In genomic region chr7:65006094-65006992, GRCh38 we compare ENCODE assay signal across 8 cellular contexts. TPM values are rescaled to one million over a fixed set of nuclear protein-coding genes. Genes with fewer than 3 reads are reported as not detected.
DNase-seq lines count a peak whose midpoint lies in the region; ATAC-seq lines count a peak whose summit lies in the region.

Gene ERV3-1, minus strand, starts transcription at chr7:65006687. Its CDS starts 13,661 bp downstream, at chr7:64993026.

- no peaks in the 10 kb centered on the region for H3K27me3 Mint-ChIP-seq in activated CD4-positive, alpha-beta T cell treated with anti-CD3 and anti-CD28 coated beads for 36 hours

- H3K9me3 Mint-ChIP-seq in activated CD4-positive, alpha-beta T cell treated with anti-CD3 and anti-CD28 coated beads for 36 hours (ENCODE audit: low read depth), result peaks cover 12% of the 10 kb centered on the region

- peak within 1 kb of the TSS; percentile 92 for H3K27ac Mint-ChIP-seq in activated CD4-positive, alpha-beta T cell treated with anti-CD3 and anti-CD28 coated beads for 36 hours

- peak within 1 kb of the TSS; percentile 19 for H3K27ac ChIP-seq in cingulate gyrus (ENCODE audit: low read depth, low read length)

- CTCF ChIA-PET in activated CD4-positive, alpha-beta T cell treated with anti-CD3 and anti-CD28 coated beads for 36 hours (lab: Charles Lee), result interaction anchor here (0.6 to 1.6 kb wide), 4 partner anchors 31 to 367 kb away, joined by 3 to 7 read pairs (median 3); partner anchors contain the start of gene ZNF92

- peaks cover 36% of the 10 kb centered on the region for H3K36me3 Mint-ChIP-seq in activated CD4-positive, alpha-beta T cell treated with anti-CD3 and anti-CD28 coated beads for 36 hours (ENCODE audit: low read depth)

- POLR2A ChIA-PET in activated CD4-positive, alpha-beta T cell treated with anti-CD3 and anti-CD28 coated beads for 36 hours (lab: Charles Lee), result interaction anchor here (0.5 to 1.7 kb wide), 5 partner anchors 28 to 444 kb away, joined by 3 to 13 read pairs (median 4); partner anchors contain the start of genes ZNF107, ZNF273 and ZNF680

- H3K4me3 Mint-ChIP-seq in activated CD4-positive, alpha-beta T cell treated with anti-CD3 and anti-CD28 coated beads for 36 hours, result peak within 1 kb of the TSS; percentile 94

- peak; percentile 95 for DNase-seq in AG20443 (ENCODE audit: low spot score)
- peak; percentile 85 for DNase-seq in NCI-H510A treated with DMSO at 0.1 percent for 48 hours (lab: John Stamatoyannopoulos, UW)
- peak; percentile 95 for DNase-seq in activated CD4-positive, alpha-beta T cell treated with anti-CD3 and anti-CD28 coated beads for 36 hours
- peak; percentile 96 for DNase-seq in kidney tubule cell (ENCODE audit: low spot score)
- peak; percentile 65 to 84 (median 81) for DNase-seq in stimulated activated CD4-positive, alpha-beta T cell treated with anti-CD3 and anti-CD28 coated beads, Interleukin-1b, Interleukin-23, amount 100 ng/mL, for 24 hours (ENCODE audit: low read depth in 4 of 4, low spot score in 1 of 4)

- peak; percentile 99 for ATAC-seq in GM19043 (IDR thresholded peaks at IDR 0.05; ENCODE audit: low read depth, unreplicated experiment)
- ATAC-seq in HG03378 (IDR thresholded peaks at IDR 0.05; ENCODE audit: unreplicated experiment), result peak; percentile 100
- peak; percentile 100 for ATAC-seq in activated CD4-positive, alpha-beta T cell treated with anti-CD3 and anti-CD28 coated beads for 36 hours

- intact Hi-C loops in activated CD4-positive, alpha-beta T cell treated with anti-CD3 and anti-CD28 coated beads for 36 hours (cut with DNase I, micrococcal nuclease), result loop anchor here (1.0 to 10.0 kb wide), 6 partner anchors 32 to 442 kb away; partner anchors contain the start of genes ZNF107 (in 1 of the 2), ZNF273 (in 1 of the 2), ZNF680 (in 1 of the 2) and ZNF92 (in 1 of the 2)

- H3K4me1 Mint-ChIP-seq in activated CD4-positive, alpha-beta T cell treated with anti-CD3 and anti-CD28 coated beads for 36 hours, result peaks cover 27% of the 10 kb centered on the region

RNA-seq across cellular contexts. Expression of gene ERV3-1, which starts in this region (rescaled TPM):
- total RNA-seq in activated CD4-positive, alpha-beta T cell treated with anti-CD3 and anti-CD28 coated beads for 36 hours, result 1 to 10 TPM; 6.3 to 8.9 TPM

Comparison
In these comparisons a context has a peak if more than half of its experiments do, and no peak if none do; other contexts are left out.
1. Peak in every context shown above with its lines: DNase-seq, ATAC-seq and H3K27ac ChIP-seq.